22 cellular contexts compared by ENCODE assay signal in the genomic region with DNA sequence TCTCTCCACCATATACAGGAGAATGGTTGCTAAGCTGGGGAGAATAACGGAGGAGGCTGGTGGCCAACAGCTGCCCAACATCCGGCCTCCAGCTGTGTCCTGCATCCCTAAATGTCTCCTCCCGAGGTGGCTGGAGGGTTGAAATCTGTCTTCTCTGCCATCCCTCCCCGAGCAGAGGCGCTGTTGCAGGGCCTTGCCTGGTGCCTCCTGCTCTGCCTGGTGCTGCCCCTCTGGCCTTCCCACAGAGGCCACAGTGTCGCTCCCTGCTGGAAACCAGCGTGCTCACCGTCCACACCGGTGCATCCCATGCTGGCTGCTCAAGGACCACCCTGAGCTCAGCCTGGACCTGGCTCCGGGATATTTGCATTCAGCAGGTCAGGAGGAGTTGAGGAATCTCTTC.
"Had no signal": no experiment of that assay in that cellular context is flagged by ENCODE, and none has a peak within 500 bp of the region (broad histone marks: within the 10 kb centered on the region; RNA-seq: fewer than 3 reads in every experiment).

No MANE protein-coding gene starts in this region.

- FAIRE-seq: frontal cortex, keratinocyte, urothelium cell line had no signal

- H3K27ac ChIP-seq: coronary artery, heart right ventricle, left ventricle myocardium inferior, right atrium auricular region, sigmoid colon, skin epidermis had no signal

- H3K27ac Mint-ChIP-seq: stimulated activated naive B cell treated with anti-CD40 and anti-IgM and Interleukin-4, amounts not matched to agents 10 μg/mL and 1 μg/mL and 100 μg/mL, for 72 hours; type B pancreatic cell had no signal

- DNase-seq: effector CD4-positive, alpha-beta T cell; heart right ventricle; hypothalamus; left cardiac atrium; left ventricle myocardium inferior; mucosa of descending colon; naive thymus-derived CD8-positive, alpha-beta T cell; posterior cingulate gyrus; sigmoid colon; stimulated activated CD4-positive, alpha-beta T cell treated with anti-CD3 and anti-CD28 coated beads, Interleukin-2, amount 100 ng/mL, for 24 hours; stimulated activated CD4-positive, alpha-beta T cell treated with anti-CD3 and anti-CD28 coated beads, Interleukin-4, amount 100 ng/mL, for 4 hours; stimulated activated naive B cell treated with anti-CD40 and anti-IgM and Interleukin-4, amounts not matched to agents 10 μg/mL and 1 μg/mL and 100 μg/mL, for 72 hours; stomach; substantia nigra had no signal

- H3K9me3 ChIP-seq: heart right ventricle, left ventricle myocardium inferior, mucosa of descending colon, right atrium auricular region, sigmoid colon, stomach, thoracic aorta had no signal

- H3K4me3 Mint-ChIP-seq: naive thymus-derived CD8-positive, alpha-beta T cell; stimulated activated naive B cell treated with anti-CD40 and anti-IgM and Interleukin-4, amounts not matched to agents 10 μg/mL and 1 μg/mL and 100 μg/mL, for 72 hours; type B pancreatic cell had no signal

- H3K9me3 Mint-ChIP-seq: stimulated activated naive B cell treated with anti-CD40 and anti-IgM and Interleukin-4, amounts not matched to agents 10 μg/mL and 1 μg/mL and 100 μg/mL, for 72 hours had no signal

- H3K36me3 Mint-ChIP-seq: naive thymus-derived CD8-positive, alpha-beta T cell; stimulated activated naive B cell treated with anti-CD40 and anti-IgM and Interleukin-4, amounts not matched to agents 10 μg/mL and 1 μg/mL and 100 μg/mL, for 72 hours had no signal

- H3K4me3 ChIP-seq: coronary artery, heart right ventricle, left ventricle myocardium inferior, mucosa of descending colon, right atrium auricular region, sigmoid colon, skin epidermis, stomach, thoracic aorta had no signal

- H3K27me3 ChIP-seq: heart right ventricle, right atrium auricular region, sigmoid colon, stomach had no signal

- H3K36me3 ChIP-seq: heart right ventricle, left ventricle myocardium inferior, right atrium auricular region, sigmoid colon, stomach, thoracic aorta had no signal
